ENCODE assay signal across 21 cellular contexts in genomic region chr3:100879445-100879844, GRCh38.
"Had no signal": no experiment of that assay in that cellular context is flagged by ENCODE, and none has a peak within 500 bp of the region (broad histone marks: within the 10 kb centered on the region; RNA-seq: fewer than 3 reads in every experiment).

No MANE protein-coding gene starts in this region.

- ATAC-seq: activated CD4-positive, CD25-positive, alpha-beta regulatory T cell treated with anti-CD3 and anti-CD28 coated beads, Interleukin-2, amount 50 U/mL, for 24 hours; activated CD8-positive, alpha-beta T cell treated with anti-CD3 and anti-CD28 coated beads for 36 hours; activated T-cell treated with anti-CD3 and anti-CD28 coated beads, Interleukin-2, amount 50 U/mL, for 72 hours; body of pancreas had no signal

- H3K27me3 Mint-ChIP-seq: activated naive CD4-positive, alpha-beta T cell treated with anti-CD3 and anti-CD28 coated beads, Interleukin-2, amount 10 ng/mL, durations not matched to agents 7 days and 5 days had no signal

- H3K27ac Mint-ChIP-seq: activated CD8-positive, alpha-beta T cell treated with anti-CD3 and anti-CD28 coated beads for 36 hours; activated naive CD4-positive, alpha-beta T cell treated with anti-CD3 and anti-CD28 coated beads, Interleukin-2, amount 10 ng/mL, durations not matched to agents 7 days and 5 days; activated naive CD8-positive, alpha-beta T cell treated with anti-CD3 and anti-CD28 coated beads for 36 hours; activated T-cell treated with anti-CD3 and anti-CD28 coated beads, Interleukin-2, amount 50 U/mL, for 72 hours; activated T-helper 2 cell treated with anti-CD3 and anti-CD28 coated beads, Interferon-gamma antibody, Interleukin-2, Interleukin-4, amounts not matched to agents 10 μg/mL and 5 μg/mL and 100 μg/mL, durations not matched to agents 14 hours and 24 hours and 36 hours; T-helper 1 cell treated with Interleukin-12 subunit alpha and Interleukin-12 subunit beta and Interleukin-4 antibody, amounts not matched to agents 30 μg/mL and 1 μg/mL, for 36 hours had no signal

- H3K4me1 Mint-ChIP-seq: activated naive CD4-positive, alpha-beta T cell treated with anti-CD3 and anti-CD28 coated beads, Interleukin-2, amount 10 ng/mL, durations not matched to agents 7 days and 5 days; activated naive CD8-positive, alpha-beta T cell treated with anti-CD3 and anti-CD28 coated beads for 36 hours had no signal

- H3K27ac ChIP-seq: adrenal gland, body of pancreas, RWPE1 had no signal

- H3K36me3 ChIP-seq: adrenal gland, Peyer's patch had no signal

- DNase-seq: activated CD4-positive, alpha-beta T cell treated with anti-CD3 and anti-CD28 coated beads for 4 hours; activated CD8-positive, alpha-beta memory T cell treated with anti-CD3 and anti-CD28 coated beads, Interleukin-2, amount 50 U/mL, for 4 hours; activated CD8-positive, alpha-beta T cell treated with anti-CD3 and anti-CD28 coated beads for 36 hours; activated gamma-delta T cell treated with Interleukin-2 at 50 U/mL for 16 hours; activated naive CD4-positive, alpha-beta T cell treated with anti-CD3 and anti-CD28 coated beads, Interleukin-2, amount 10 ng/mL, durations not matched to agents 7 days and 5 days; activated naive CD8-positive, alpha-beta T cell treated with anti-CD3 and anti-CD28 coated beads for 36 hours; activated T-cell treated with anti-CD3 and anti-CD28 coated beads, Interleukin-2, amount 50 U/mL, for 72 hours; adrenal gland; NCI-H1048; NCI-H146; NCI-H187 treated with DMSO at 0.1 percent for 48 hours; NCI-H2081 treated with DMSO at 0.1 percent for 48 hours; NCI-H446; NCI-H524; Peyer's patch; SHP77 treated with DMSO at 0.1 percent for 48 hours had no signal

- H3K4me1 ChIP-seq: adrenal gland had no signal

- H3K27me3 ChIP-seq: adrenal gland, body of pancreas, Peyer's patch had no signal

- H3K4me3 Mint-ChIP-seq: activated CD8-positive, alpha-beta T cell treated with anti-CD3 and anti-CD28 coated beads for 36 hours; activated naive CD4-positive, alpha-beta T cell treated with anti-CD3 and anti-CD28 coated beads, Interleukin-2, amount 10 ng/mL, durations not matched to agents 7 days and 5 days; activated naive CD8-positive, alpha-beta T cell treated with anti-CD3 and anti-CD28 coated beads for 36 hours; activated T-cell treated with anti-CD3 and anti-CD28 coated beads, Interleukin-2, amount 50 U/mL, for 72 hours; T-helper 1 cell treated with Interleukin-12 subunit alpha and Interleukin-12 subunit beta and Interleukin-4 antibody, amounts not matched to agents 30 μg/mL and 1 μg/mL, for 36 hours had no signal

- H3K9me3 ChIP-seq: adrenal gland, body of pancreas, Peyer's patch had no signal

- H3K4me3 ChIP-seq: adrenal gland, body of pancreas, Peyer's patch had no signal

- H3K36me3 Mint-ChIP-seq: activated naive CD4-positive, alpha-beta T cell treated with anti-CD3 and anti-CD28 coated beads, Interleukin-2, amount 10 ng/mL, durations not matched to agents 7 days and 5 days; activated naive CD8-positive, alpha-beta T cell treated with anti-CD3 and anti-CD28 coated beads for 36 hours had no signal

- H3K9me3 Mint-ChIP-seq: activated CD8-positive, alpha-beta T cell treated with anti-CD3 and anti-CD28 coated beads for 36 hours; activated naive CD4-positive, alpha-beta T cell treated with anti-CD3 and anti-CD28 coated beads, Interleukin-2, amount 10 ng/mL, durations not matched to agents 7 days and 5 days; activated naive CD8-positive, alpha-beta T cell treated with anti-CD3 and anti-CD28 coated beads for 36 hours; activated T-cell treated with anti-CD3 and anti-CD28 coated beads, Interleukin-2, amount 50 U/mL, for 72 hours; activated T-helper 2 cell treated with anti-CD3 and anti-CD28 coated beads, Interferon-gamma antibody, Interleukin-2, Interleukin-4, amounts not matched to agents 10 μg/mL and 5 μg/mL and 100 μg/mL, durations not matched to agents 14 hours and 24 hours and 36 hours; T-helper 1 cell treated with Interleukin-12 subunit alpha and Interleukin-12 subunit beta and Interleukin-4 antibody, amounts not matched to agents 30 μg/mL and 1 μg/mL, for 36 hours had no signal
